In the genomic region with DNA sequence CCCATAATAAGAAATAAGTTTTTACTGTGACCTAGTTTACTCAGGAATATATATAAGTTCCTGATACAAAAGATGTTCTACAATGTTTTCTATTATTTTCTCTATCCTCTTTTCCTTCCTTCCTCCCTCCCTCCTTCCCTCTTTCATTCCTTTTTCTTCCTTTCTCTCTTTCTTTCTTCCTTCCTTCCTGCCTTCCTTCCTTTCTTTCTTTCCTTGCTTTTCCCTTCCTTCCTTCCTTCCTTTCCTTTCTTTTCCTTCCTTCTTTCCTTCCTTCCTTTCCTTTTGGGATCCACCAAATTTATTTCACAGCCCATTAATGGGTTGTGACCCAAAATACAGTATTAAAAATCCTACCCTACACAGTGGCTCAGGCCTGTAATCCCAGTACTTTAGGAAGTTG, we compare ENCODE assay signal across 1 cellular context.
TF ChIP-seq lines count a peak whose summit lies in the region.

No MANE protein-coding gene starts in this region.

TF ChIP-seq in WTC11, 78 proteins besides CTCF, POLR2A, EP300 and RAD21 (continued from another document):
- TF ChIP-seq, protein P1, sequence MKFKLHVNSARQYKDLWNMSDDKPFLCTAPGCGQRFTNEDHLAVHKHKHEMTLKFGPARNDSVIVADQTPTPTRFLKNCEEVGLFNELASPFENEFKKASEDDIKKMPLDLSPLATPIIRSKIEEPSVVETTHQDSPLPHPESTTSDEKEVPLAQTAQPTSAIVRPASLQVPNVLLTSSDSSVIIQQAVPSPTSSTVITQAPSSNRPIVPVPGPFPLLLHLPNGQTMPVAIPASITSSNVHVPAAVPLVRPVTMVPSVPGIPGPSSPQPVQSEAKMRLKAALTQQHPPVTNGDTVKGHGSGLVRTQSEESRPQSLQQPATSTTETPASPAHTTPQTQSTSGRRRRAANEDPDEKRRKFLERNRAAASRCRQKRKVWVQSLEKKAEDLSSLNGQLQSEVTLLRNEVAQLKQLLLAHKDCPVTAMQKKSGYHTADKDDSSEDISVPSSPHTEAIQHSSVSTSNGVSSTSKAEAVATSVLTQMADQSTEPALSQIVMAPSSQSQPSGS (CRISPR knock-in tag; IDR thresholded peaks at IDR 0.05; ENCODE audit: borderline replicate concordance, low read depth) = no peak
- no peak for TF ChIP-seq ATF1 (CRISPR knock-in tag; IDR thresholded peaks at IDR 0.05)
- no peak for TF ChIP-seq AFF4 (CRISPR knock-in tag; IDR thresholded peaks at IDR 0.05; ENCODE audit: borderline replicate concordance)
- TF ChIP-seq ZNF532 (CRISPR knock-in tag; IDR thresholded peaks at IDR 0.05; ENCODE audit: borderline replicate concordance) = no peak
- no peak for TF ChIP-seq ZNF138 (CRISPR knock-in tag; conservative IDR thresholded peaks at IDR 0.05)
- TF ChIP-seq, protein P2, sequence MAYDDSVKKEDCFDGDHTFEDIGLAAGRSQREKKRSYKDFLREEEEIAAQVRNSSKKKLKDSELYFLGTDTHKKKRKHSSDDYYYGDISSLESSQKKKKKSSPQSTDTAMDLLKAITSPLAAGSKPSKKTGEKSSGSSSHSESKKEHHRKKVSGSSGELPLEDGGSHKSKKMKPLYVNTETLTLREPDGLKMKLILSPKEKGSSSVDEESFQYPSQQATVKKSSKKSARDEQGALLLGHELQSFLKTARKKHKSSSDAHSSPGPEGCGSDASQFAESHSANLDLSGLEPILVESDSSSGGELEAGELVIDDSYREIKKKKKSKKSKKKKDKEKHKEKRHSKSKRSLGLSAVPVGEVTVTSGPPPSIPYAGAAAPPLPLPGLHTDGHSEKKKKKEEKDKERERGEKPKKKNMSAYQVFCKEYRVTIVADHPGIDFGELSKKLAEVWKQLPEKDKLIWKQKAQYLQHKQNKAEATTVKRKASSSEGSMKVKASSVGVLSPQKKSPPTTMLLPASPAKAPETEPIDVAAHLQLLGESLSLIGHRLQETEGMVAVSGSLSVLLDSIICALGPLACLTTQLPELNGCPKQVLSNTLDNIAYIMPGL (CRISPR knock-in tag; IDR thresholded peaks at IDR 0.05) = no peak
- TF ChIP-seq, protein P3, sequence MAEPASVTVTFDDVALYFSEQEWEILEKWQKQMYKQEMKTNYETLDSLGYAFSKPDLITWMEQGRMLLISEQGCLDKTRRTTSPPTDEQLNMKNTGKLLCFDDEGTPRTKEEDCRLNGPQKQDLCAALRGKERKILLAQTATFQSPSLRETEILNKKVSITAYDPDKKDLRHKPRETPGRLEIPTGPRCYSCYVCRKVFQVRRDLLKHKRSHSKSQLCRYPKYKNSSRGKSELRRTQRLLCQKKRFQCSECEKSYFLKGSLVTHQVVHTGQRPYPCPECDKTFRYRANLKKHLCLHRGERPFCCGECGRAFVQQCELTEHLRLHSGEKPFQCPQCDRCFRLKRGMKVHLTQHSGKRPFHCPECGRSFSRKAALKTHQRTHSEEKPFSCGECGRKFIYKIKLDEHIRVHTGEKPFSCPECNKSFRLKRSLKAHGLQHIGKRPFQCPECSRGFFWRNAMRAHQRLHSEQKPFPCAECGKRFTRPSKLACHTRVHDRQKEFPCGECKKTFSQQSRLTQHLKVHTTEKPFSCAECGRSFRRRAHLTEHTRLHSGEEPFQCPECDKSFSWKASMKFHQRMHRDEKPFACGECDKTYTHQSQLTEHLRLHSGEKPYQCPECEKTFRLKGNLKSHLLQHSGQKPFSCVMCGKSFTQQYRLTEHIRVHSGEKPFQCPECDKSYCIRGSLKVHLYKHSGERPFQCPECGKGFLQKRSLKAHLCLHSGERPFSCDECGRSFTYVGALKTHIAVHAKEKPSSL (CRISPR knock-in tag; conservative IDR thresholded peaks at IDR 0.05) = no peak
- no peak for TF ChIP-seq PRRX2 (CRISPR knock-in tag; IDR thresholded peaks at IDR 0.05)
- TF ChIP-seq ERG (CRISPR knock-in tag; IDR thresholded peaks at IDR 0.05) = no peak
- no peak for TF ChIP-seq NR2C2 (CRISPR knock-in tag; IDR thresholded peaks at IDR 0.05)
- TF ChIP-seq FOXJ3 (CRISPR knock-in tag; IDR thresholded peaks at IDR 0.05; ENCODE audit: borderline replicate concordance) = no peak
- TF ChIP-seq SMAD4 (CRISPR knock-in tag; IDR thresholded peaks at IDR 0.05) = no peak
- TF ChIP-seq RORB (CRISPR knock-in tag; IDR thresholded peaks at IDR 0.05) = no peak
- TF ChIP-seq NFE2L1 (CRISPR knock-in tag; IDR thresholded peaks at IDR 0.05) = no peak
